In the genomic region with DNA sequence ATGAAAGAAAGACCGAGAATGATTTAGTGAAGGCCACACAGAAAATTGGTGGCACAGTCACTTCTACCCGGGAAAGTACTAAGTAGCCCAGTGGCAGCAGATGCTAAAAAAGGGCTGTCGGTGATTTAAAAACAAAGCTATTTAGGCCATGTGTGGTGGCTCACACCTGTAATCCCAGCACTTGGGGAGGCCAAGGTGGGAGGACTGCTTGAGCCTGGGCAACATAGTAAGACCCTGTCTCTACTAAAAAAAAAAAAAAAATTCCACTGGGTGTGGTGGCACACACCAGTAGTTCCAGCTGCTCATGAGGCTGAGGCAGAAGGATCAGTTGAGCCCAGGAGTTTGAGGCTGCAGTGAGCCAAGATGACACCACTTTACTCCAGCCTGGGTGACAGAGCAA, we compare ENCODE assay signal across 16 cellular contexts.
A peak's percentile ranks its signal among the peaks of the same experiment; 100 is the strongest.
DNase-seq lines count a peak whose midpoint lies in the region; ATAC-seq and TF ChIP-seq lines count a peak whose summit lies in the region.
"Had no signal": no experiment of that assay in that cellular context is flagged by ENCODE, and none has a peak within 500 bp of the region (broad histone marks: within the 10 kb centered on the region; RNA-seq: fewer than 3 reads in every experiment).

No MANE protein-coding gene starts in this region.

- no peak for TF ChIP-seq CTCF in MCF 10A (IDR thresholded peaks at IDR 0.05; ENCODE audit: unreplicated experiment)
- TF ChIP-seq CTCF in breast epithelium (IDR thresholded peaks at IDR 0.05) = no peak
- TF ChIP-seq CTCF in esophagus muscularis mucosa (IDR thresholded peaks at IDR 0.05) = no peak
- no peak for TF ChIP-seq CTCF in vagina (IDR thresholded peaks at IDR 0.05)

- BruUV-seq in MCF 10A (replicated peaks; lab: Mats Ljungman, UMichigan) = no TSS peak

- no peak for TF ChIP-seq POLR2A in breast epithelium (IDR thresholded peaks at IDR 0.05)
- TF ChIP-seq POLR2A in esophagus muscularis mucosa (IDR thresholded peaks at IDR 0.05; ENCODE audit: low read depth) = no peak
- TF ChIP-seq POLR2A in vagina (IDR thresholded peaks at IDR 0.05) = no peak

- H3K27me3 ChIP-seq in breast epithelium = no peaks in the 10 kb centered on the region
- no peaks in the 10 kb centered on the region for H3K27me3 ChIP-seq in esophagus muscularis mucosa
- H3K27me3 ChIP-seq in skeletal muscle satellite cell (ENCODE audit: control insufficient read depth, insufficient read depth, low read length) = no peaks in the 10 kb centered on the region
- H3K27me3 ChIP-seq in vagina = no peaks in the 10 kb centered on the region
- no peaks in the 10 kb centered on the region for H3K27me3 ChIP-seq in neuronal stem cell (ENCODE audit: control insufficient read depth in 3 of 3, insufficient read depth in 3 of 3, low read depth in 1 of 3, low read length in 3 of 3)
- H3K27me3 ChIP-seq: BLaER1 treated with 17β-estradiol and CSF1 and Interleukin-3, amounts not matched to agents 10 nM and 100 nM had no signal

- CTCF ChIA-PET in MCF 10A (lab: Yijun Ruan, JAX) = interaction anchor here (1.3 kb wide), 1 partner anchor 155 kb away, joined by 5 read pairs; no protein-coding TSS in a partner anchor

- H3K36me3 ChIP-seq in breast epithelium (no peaks in the 10 kb centered on the region), esophagus muscularis mucosa (peaks cover 0 to 23% (median 19%) of the 10 kb centered on the region in 4 donors), skeletal muscle satellite cell (ENCODE audit: insufficient read depth, low read length) (peaks cover 27% of the 10 kb centered on the region), vagina (peaks cover 0 to 6% of the 10 kb centered on the region in 2 donors), neuronal stem cell (replicated peaks in 1 of 2; ENCODE audit: control insufficient read depth in 2 of 2, insufficient read depth in 2 of 2, low read length in 2 of 2) (peaks cover 13 to 40% of the 10 kb centered on the region in 2 donors)
- H3K36me3 ChIP-seq: BLaER1 treated with 17β-estradiol and CSF1 and Interleukin-3, amounts not matched to agents 10 nM and 100 nM had no signal

- H3K4me2 ChIP-seq in skeletal muscle satellite cell (ENCODE audit: low read length) (peak overlapping the region; percentile 45), neuronal stem cell (ENCODE audit: insufficient read depth, low read length, poor library complexity, severe bottlenecking) (no peak overlapping the region)
- H3K4me2 ChIP-seq: BLaER1 treated with 17β-estradiol and CSF1 and Interleukin-3, amounts not matched to agents 10 nM and 100 nM had no signal

- peak overlapping the region; percentile 50 for H3K27ac Mint-ChIP-seq in MCF 10A (ENCODE audit: low read depth, unreplicated experiment)

- H4K91ac ChIP-seq in neuronal stem cell (ENCODE audit: low read depth, low read length, poor library complexity) = no peak overlapping the region

- H3K23ac ChIP-seq in neuronal stem cell (ENCODE audit: low read depth, low read length, poor library complexity) = no peak overlapping the region

- H2AFZ ChIP-seq in neuronal stem cell (ENCODE audit: low read length) = no peak overlapping the region

- POLR2A ChIA-PET in MCF 10A (lab: Yijun Ruan, JAX) = interaction anchor here (0.7 to 1.5 kb wide), 3 partner anchors 19 to 149 kb away, joined by 5 read pairs; no protein-coding TSS in a partner anchor

- no peak for TF ChIP-seq EP300 in esophagus muscularis mucosa (IDR thresholded peaks at IDR 0.05)

- no peak for DNase-seq in MCF 10A (ENCODE audit: unreplicated experiment)
- no peak for DNase-seq in breast epithelium (ENCODE audit: low spot score in 2 of 2)
- DNase-seq in esophagus muscularis mucosa (ENCODE audit: extremely low spot score) = no peak
- no peak for DNase-seq in vagina (ENCODE audit: extremely low spot score in 2 of 2)
- no peak for DNase-seq in KBM-7
- DNase-seq in neuronal stem cell (ENCODE audit: low spot score) = no peak
- DNase-seq: 8988T; NCI-H1436 treated with DMSO at 0.1 percent for 48 hours; NCI-H2081; NCI-H2227 treated with DMSO at 0.1 percent for 48 hours; NCI-H526 treated with DMSO at 0.1 percent for 48 hours; NK-92 treated with Interleukin-12 subunit alpha and Interleukin-12 subunit beta, amount 100 ng/mL, for 24 hours had no signal

- H3K9me3 ChIP-seq in breast epithelium (no peaks in the 10 kb centered on the region), esophagus muscularis mucosa (no peaks in the 10 kb centered on the region), skeletal muscle satellite cell (replicated peaks; ENCODE audit: low read length) (no peaks in the 10 kb centered on the region), vagina (no peaks in the 10 kb centered on the region), neuronal stem cell (replicated peaks in 1 of 2; ENCODE audit: control insufficient read depth in 2 of 2, insufficient read depth in 1 of 2, low read depth in 1 of 2, low read length in 2 of 2) (no peaks in the 10 kb centered on the region)
- H3K9me3 ChIP-seq: BLaER1 treated with 17β-estradiol and CSF1 and Interleukin-3, amounts not matched to agents 10 nM and 100 nM had no signal

- in situ Hi-C loops in KBM-7 (cut with MboI; ENCODE audit: low pct_unique_long_range_greater_than_20kb, low sequenced_read_pairs) = no loop called here

- peaks cover 0 to 4% of the 10 kb centered on the region in 2 donors for H3K4me1 ChIP-seq in breast epithelium
- peaks cover 67 to 100% (median 96%) of the 10 kb centered on the region in 4 donors for H3K4me1 ChIP-seq in esophagus muscularis mucosa
- peaks cover 52% of the 10 kb centered on the region for H3K4me1 ChIP-seq in skeletal muscle satellite cell (ENCODE audit: control insufficient read depth, insufficient read depth, low read length)
- H3K4me1 ChIP-seq in vagina = peaks cover 73% of the 10 kb centered on the region
- H3K4me1 ChIP-seq in neuronal stem cell (ENCODE audit: control insufficient read depth in 2 of 2, insufficient read depth in 1 of 2, low read depth in 1 of 2, low read length in 2 of 2) = peaks cover 2 to 3% of the 10 kb centered on the region in 2 donors

- H3K4me3 ChIP-seq in breast epithelium (no peak overlapping the region), esophagus muscularis mucosa (no peak overlapping the region), skeletal muscle satellite cell (ENCODE audit: low read length) (no peak overlapping the region), vagina (no peak overlapping the region), neuronal stem cell (ENCODE audit: low read length in 2 of 2) (no peak overlapping the region)
- H3K4me3 ChIP-seq: BLaER1 treated with 17β-estradiol and CSF1 and Interleukin-3, amounts not matched to agents 10 nM and 100 nM had no signal

- peaks cover 37% of the 10 kb centered on the region for H3K4me1 Mint-ChIP-seq in MCF 10A (ENCODE audit: insufficient read depth, unreplicated experiment)

- H3K36me3 Mint-ChIP-seq in MCF 10A (ENCODE audit: insufficient read depth, unreplicated experiment) = peaks cover 81% of the 10 kb centered on the region

- H3K9ac ChIP-seq in skeletal muscle satellite cell (ENCODE audit: low read depth, low read length) = peak overlapping the region; percentile 52
- no peak overlapping the region for H3K9ac ChIP-seq in neuronal stem cell (ENCODE audit: low read depth, low read length, poor library complexity)
- H3K9ac ChIP-seq: BLaER1 treated with 17β-estradiol and CSF1 and Interleukin-3, amounts not matched to agents 10 nM and 100 nM had no signal

- no peak overlapping the region for H3K4me3 Mint-ChIP-seq in MCF 10A (ENCODE audit: unreplicated experiment)

- H2AK5ac ChIP-seq in neuronal stem cell (ENCODE audit: low read depth, low read length) = no peak overlapping the region

- H3K79me1 ChIP-seq in neuronal stem cell (ENCODE audit: low read depth, low read length) = peaks cover 6% of the 10 kb centered on the region

- no peaks in the 10 kb centered on the region for H3K9me3 Mint-ChIP-seq in MCF 10A (ENCODE audit: unreplicated experiment)

- intact Hi-C loops in MCF 10A (cut with micrococcal nuclease) = no loop called here
- intact Hi-C loops in breast epithelium (cut with DNase I; ENCODE audit: low total_unique reads) = no loop called here
- intact Hi-C loops in esophagus muscularis mucosa (cut with DNase I) = no loop called here
- intact Hi-C loops in vagina (cut with DNase I) = no loop called here

- ATAC-seq in GM19395 (IDR thresholded peaks at IDR 0.05; ENCODE audit: unreplicated experiment) = no peak

- H3K27me3 Mint-ChIP-seq in MCF 10A (ENCODE audit: insufficient read depth, unreplicated experiment) = no peaks in the 10 kb centered on the region

- WGBS in esophagus muscularis mucosa = 100% methylated on average over 3 of the region's 3 CpGs
- no CpG with 5 or more reads among the region's 3 CpGs for WGBS in neuronal stem cell (ENCODE audit: extremely low coverage in 2 of 2, insufficient read length in 2 of 2, insufficient replicate concordance in 1 of 2), 2 donors

- no peak overlapping the region for H3K4ac ChIP-seq in neuronal stem cell (ENCODE audit: low read length)

- H3K27ac ChIP-seq in breast epithelium = peak overlapping the region in 1 of 2 donors; percentile 23
- peak overlapping the region; percentile 55 to 99 (median 98) for H3K27ac ChIP-seq in esophagus muscularis mucosa (replicated peaks in 1 of 4)
- peak overlapping the region; percentile 12 for H3K27ac ChIP-seq in vagina
- H3K27ac ChIP-seq in neuronal stem cell (replicated peaks; ENCODE audit: low read length) = no peak overlapping the region
- H3K27ac ChIP-seq: BLaER1 treated with 17β-estradiol and CSF1 and Interleukin-3, amounts not matched to agents 10 nM and 100 nM; RWPE1 had no signal

- H3K18ac ChIP-seq in neuronal stem cell (ENCODE audit: low read length) = no peak overlapping the region

- no peak overlapping the region for H3K14ac ChIP-seq in neuronal stem cell (ENCODE audit: low read length)

- H2BK120ac ChIP-seq in neuronal stem cell (ENCODE audit: low read depth, low read length) = no peak overlapping the region

- no peak overlapping the region for H4K8ac ChIP-seq in neuronal stem cell (ENCODE audit: low read depth, low read length)

- no peak overlapping the region for H2BK5ac ChIP-seq in neuronal stem cell (ENCODE audit: low read length)

- H2BK12ac ChIP-seq in neuronal stem cell (ENCODE audit: low read length) = no peak overlapping the region

- H2BK15ac ChIP-seq in neuronal stem cell (ENCODE audit: low read length) = no peak overlapping the region
